36 cellular contexts compared by ENCODE assay signal in genomic region chrX:72086995-72087394, GRCh38. TPM values are rescaled to one million over a fixed set of nuclear protein-coding genes. Genes with fewer than 3 reads are reported as not detected.
"Had no signal": no experiment of that assay in that cellular context is flagged by ENCODE, and none has a peak within 500 bp of the region (broad histone marks: within the 10 kb centered on the region; RNA-seq: fewer than 3 reads in every experiment).

No MANE protein-coding gene starts in this region.

- H3K9me3 ChIP-seq: MG63 had no signal

- DNase-seq: Karpas-422, Kasumi-1, MG63, MM.1S, MV-4-11, NCI-H1048, NCI-H1092, NCI-H1092 treated with DMSO at 0.1 percent for 48 hours, NCI-H1105, NCI-H1105 treated with DMSO at 0.1 percent for 48 hours, NCI-H1417, NCI-H1417 treated with DMSO at 0.1 percent for 48 hours, NCI-H1436, NCI-H1436 treated with DMSO at 0.1 percent for 48 hours, NCI-H146, NCI-H1694, NCI-H1694 treated with DMSO at 0.1 percent for 48 hours, NCI-H187, NCI-H187 treated with DMSO at 0.1 percent for 48 hours, NCI-H1930, NCI-H2029, NCI-H2029 treated with DMSO at 0.1 percent for 48 hours, NCI-H2081, NCI-H2081 treated with DMSO at 0.1 percent for 48 hours, NCI-H2107, NCI-H2171, NCI-H2171 treated with DMSO at 0.1 percent for 48 hours, NCI-H2227 treated with DMSO at 0.1 percent for 48 hours, NCI-H226, NCI-H446, NCI-H446 treated with DMSO at 0.1 percent for 48 hours, NCI-H510A, NCI-H510A treated with DMSO at 0.1 percent for 48 hours, NCI-H524, NCI-H524 treated with DMSO at 0.1 percent for 48 hours had no signal

- H3K36me3 ChIP-seq: MG63 had no signal

- H3K4me3 ChIP-seq: MG63 had no signal

RNA-seq across cellular contexts. Expression of gene RTL5, which starts 44.7 kb away (rescaled TPM):
- total RNA-seq: MCF 10A had no signal
